In the genomic region with DNA sequence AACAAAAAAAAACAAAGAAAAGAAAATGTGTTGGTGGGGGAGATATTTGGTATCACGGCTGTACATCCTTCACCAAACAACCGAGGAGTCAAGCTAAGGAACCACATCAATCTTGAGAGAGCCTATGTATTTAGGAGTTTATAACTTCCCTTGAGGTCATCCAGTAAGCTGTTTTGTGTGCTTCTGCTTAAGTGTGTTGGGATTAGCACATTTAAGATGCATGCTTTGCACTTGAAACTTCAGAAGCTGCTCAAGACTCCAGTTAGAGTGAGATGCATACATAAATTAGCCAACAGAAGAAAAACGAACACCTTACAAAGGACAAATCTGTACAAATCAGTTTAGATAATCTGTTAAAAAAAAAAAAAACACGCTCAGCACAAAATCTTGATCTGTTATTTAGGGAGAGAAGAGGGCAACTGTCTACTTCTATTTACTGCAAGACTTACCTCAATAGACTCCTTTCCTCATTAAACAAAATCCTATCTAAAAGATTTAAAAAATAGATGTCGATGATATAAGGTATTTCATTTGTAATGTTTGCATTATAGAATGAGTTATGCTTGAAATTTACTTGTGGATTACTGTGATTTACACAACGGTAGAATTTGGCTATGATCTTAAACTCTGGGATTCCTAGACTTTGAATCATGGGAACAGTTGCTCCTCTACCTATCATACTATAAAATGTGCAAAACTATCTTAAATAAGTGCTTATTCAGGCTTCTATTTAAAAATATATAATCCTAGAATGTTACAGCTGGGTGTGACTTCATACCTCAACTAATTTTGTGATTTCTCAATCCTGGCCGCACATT, we compare ENCODE assay signal across 1 cellular context.
A peak's percentile ranks its signal among the peaks of the same experiment; 100 is the strongest.
TF ChIP-seq lines count a peak whose summit lies in the region.

No MANE protein-coding gene starts in this region.

TF ChIP-seq in IMR-90, 13 proteins besides CTCF, POLR2A, EP300 and RAD21:
- TF ChIP-seq MAFK (IDR thresholded peaks at IDR 0.05; ENCODE audit: low read depth, low read length) (peak; percentile 68), MAZ (IDR thresholded peaks at IDR 0.05; ENCODE audit: borderline replicate concordance, low read depth, low read length) (no peak), BHLHE40 (IDR thresholded peaks at IDR 0.05; ENCODE audit: low read depth, low read length) (no peak), CHD1 (IDR thresholded peaks at IDR 0.05; ENCODE audit: low read depth, low read length) (no peak), FOS (IDR thresholded peaks at IDR 0.05; ENCODE audit: low read depth, low read length) (no peak), MXI1 (IDR thresholded peaks at IDR 0.05; ENCODE audit: borderline replicate concordance, low read depth, low read length) (no peak)
- TF ChIP-seq, protein P1, sequence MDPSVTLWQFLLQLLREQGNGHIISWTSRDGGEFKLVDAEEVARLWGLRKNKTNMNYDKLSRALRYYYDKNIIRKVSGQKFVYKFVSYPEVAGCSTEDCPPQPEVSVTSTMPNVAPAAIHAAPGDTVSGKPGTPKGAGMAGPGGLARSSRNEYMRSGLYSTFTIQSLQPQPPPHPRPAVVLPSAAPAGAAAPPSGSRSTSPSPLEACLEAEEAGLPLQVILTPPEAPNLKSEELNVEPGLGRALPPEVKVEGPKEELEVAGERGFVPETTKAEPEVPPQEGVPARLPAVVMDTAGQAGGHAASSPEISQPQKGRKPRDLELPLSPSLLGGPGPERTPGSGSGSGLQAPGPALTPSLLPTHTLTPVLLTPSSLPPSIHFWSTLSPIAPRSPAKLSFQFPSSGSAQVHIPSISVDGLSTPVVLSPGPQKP (IDR thresholded peaks at IDR 0.05; ENCODE audit: borderline replicate concordance, low read depth, low read length) = no peak
- TF ChIP-seq, protein P2, sequence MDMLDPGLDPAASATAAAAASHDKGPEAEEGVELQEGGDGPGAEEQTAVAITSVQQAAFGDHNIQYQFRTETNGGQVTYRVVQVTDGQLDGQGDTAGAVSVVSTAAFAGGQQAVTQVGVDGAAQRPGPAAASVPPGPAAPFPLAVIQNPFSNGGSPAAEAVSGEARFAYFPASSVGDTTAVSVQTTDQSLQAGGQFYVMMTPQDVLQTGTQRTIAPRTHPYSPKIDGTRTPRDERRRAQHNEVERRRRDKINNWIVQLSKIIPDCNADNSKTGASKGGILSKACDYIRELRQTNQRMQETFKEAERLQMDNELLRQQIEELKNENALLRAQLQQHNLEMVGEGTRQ (IDR thresholded peaks at IDR 0.05; ENCODE audit: low read depth, low read length) = no peak
